In genomic region chr3:186887507-186887938, GRCh38 we compare ENCODE assay signal across 1 cellular context.
A peak's percentile ranks its signal among the peaks of the same experiment; 100 is the strongest.
TF ChIP-seq lines count a peak whose summit lies in the region.
"Not testable (repeated sequence)": the region's sequence is repeated elsewhere in the genome, so short reads cannot be mapped to it uniquely, and the experiment has no call there.

No MANE protein-coding gene starts in this region.

TF ChIP-seq in K562, 482 proteins besides CTCF, POLR2A, EP300 and RAD21 (continues in another document):
- TF ChIP-seq ZNF740, ATF1 (CRISPR knock-in tag; IDR thresholded peaks at IDR 0.05): not testable (repeated sequence)
- peak in 1 of 2 experiments; percentile 94; a peak in 2 of 4 replicates for TF ChIP-seq ZNF740 (tag; IDR thresholded peaks at IDR 0.05)
- TF ChIP-seq TEAD1 (CRISPR knock-in tag; IDR thresholded peaks at IDR 0.05) = 0 out of 4 replicates have a peak, but pooled peaks of 1 of the 2 experiments have one; percentile 54
- TF ChIP-seq ZFP1 (CRISPR knock-in tag; IDR thresholded peaks at IDR 0.05) = 0 out of 2 replicates have a peak, but pooled peaks have one; percentile 38
- peak; percentile 53; the same call in 1 of the 2 replicates for TF ChIP-seq ATF1 (tag; IDR thresholded peaks at IDR 0.05)
- peak; percentile 82 for TF ChIP-seq TSHZ1 (CRISPR knock-in tag; IDR thresholded peaks at IDR 0.05)
- TF ChIP-seq ELF4 (CRISPR knock-in tag; IDR thresholded peaks at IDR 0.05) = 0 out of 2 replicates have a peak, but pooled peaks have one; percentile 18
- TF ChIP-seq HMBOX1 (IDR thresholded peaks at IDR 0.05) = 0 out of 2 replicates have a peak, but pooled peaks have one; percentile 36
- TF ChIP-seq DMBX1 (CRISPR knock-in tag; IDR thresholded peaks at IDR 0.05; ENCODE audit: borderline replicate concordance) = peak; percentile 99
- TF ChIP-seq PTTG1 (tag; IDR thresholded peaks at IDR 0.05; ENCODE audit: low read depth) = peak; percentile 94
- TF ChIP-seq E2F3 (CRISPR knock-in tag; IDR thresholded peaks at IDR 0.05) = 0 out of 2 replicates have a peak, but pooled peaks have one; percentile 24
- TF ChIP-seq HINFP (tag; conservative IDR thresholded peaks at IDR 0.05; ENCODE audit: low read depth) = peak; percentile 88
- TF ChIP-seq MBD1 (CRISPR knock-in tag; IDR thresholded peaks at IDR 0.05) = 0 out of 2 replicates have a peak, but pooled peaks have one; percentile 53
- 0 out of 2 replicates have a peak, but pooled peaks have one; percentile 24 for TF ChIP-seq NCOR1 (IDR thresholded peaks at IDR 0.05)
- peak; percentile 66; the same call in 1 of the 2 replicates for TF ChIP-seq ZNF589 (CRISPR knock-in tag; IDR thresholded peaks at IDR 0.05; ENCODE audit: low read depth)
- peak; percentile 88 for TF ChIP-seq TEAD2 (tag; IDR thresholded peaks at IDR 0.05)
- TF ChIP-seq NFE2L1 (tag; IDR thresholded peaks at IDR 0.05; ENCODE audit: borderline replicate concordance, low read depth) = peak; percentile 50; the same call in 1 of the 2 replicates
- TF ChIP-seq GTF2A2 (tag; IDR thresholded peaks at IDR 0.05) = peak; percentile 85
- 0 out of 2 replicates have a peak, but pooled peaks have one; percentile 28 for TF ChIP-seq ZNF140 (CRISPR knock-in tag; IDR thresholded peaks at IDR 0.05)
- peak; percentile 27; the same call in 1 of the 2 replicates for TF ChIP-seq TAL1 (IDR thresholded peaks at IDR 0.05)
- TF ChIP-seq MECOM (CRISPR knock-in tag; IDR thresholded peaks at IDR 0.05) = peak; percentile 94
- 0 out of 2 replicates have a peak, but pooled peaks have one; percentile 39 for TF ChIP-seq PHTF2 (CRISPR knock-in tag; IDR thresholded peaks at IDR 0.05)
- TF ChIP-seq ZNF584 (CRISPR knock-in tag; IDR thresholded peaks at IDR 0.05; ENCODE audit: low read depth) = peak; percentile 55; the same call in 1 of the 2 replicates
- TF ChIP-seq SMAD4 (CRISPR knock-in tag; conservative IDR thresholded peaks at IDR 0.05) = peak; percentile 99
- TF ChIP-seq CEBPB (tag; IDR thresholded peaks at IDR 0.05) = peak; percentile 6; the same call in 1 of the 2 replicates
- TF ChIP-seq PYGO2 (tag; IDR thresholded peaks at IDR 0.05) = peak; percentile 90
- peak; percentile 93; the same call in 1 of the 2 replicates for TF ChIP-seq ZNF583 (CRISPR knock-in tag; IDR thresholded peaks at IDR 0.05)
- TF ChIP-seq ATF4 (CRISPR knock-in tag; IDR thresholded peaks at IDR 0.05) = peak; percentile 63; the same call in 1 of the 2 replicates
- peak; percentile 79; the same call in 1 of the 2 replicates for TF ChIP-seq HSF4 (CRISPR knock-in tag; IDR thresholded peaks at IDR 0.05; ENCODE audit: borderline replicate concordance)
- peak; percentile 63; the same call in 1 of the 2 replicates for TF ChIP-seq KLF13 (tag; IDR thresholded peaks at IDR 0.05; ENCODE audit: borderline replicate concordance, low read depth)
- TF ChIP-seq CBFA2T3 (IDR thresholded peaks at IDR 0.05) = peak; percentile 77
- TF ChIP-seq ZBTB9 (CRISPR knock-in tag; IDR thresholded peaks at IDR 0.05) = peak; percentile 90; the same call in 1 of the 2 replicates
- peak; percentile 74 for TF ChIP-seq L3MBTL2 (IDR thresholded peaks at IDR 0.05)
- peak; percentile 89 for TF ChIP-seq CXXC5 (CRISPR knock-in tag; IDR thresholded peaks at IDR 0.05)
- 0 out of 2 replicates have a peak, but pooled peaks have one; percentile 11 for TF ChIP-seq MTF1 (CRISPR knock-in tag; IDR thresholded peaks at IDR 0.05; ENCODE audit: borderline replicate concordance)
- TF ChIP-seq BACH1 (tag; IDR thresholded peaks at IDR 0.05) = peak; percentile 29; the same call in 1 of the 2 replicates
- TF ChIP-seq ZNF41 (CRISPR knock-in tag; conservative IDR thresholded peaks at IDR 0.05) = peak; percentile 68; the same call in 1 of the 2 replicates
- peak; percentile 61; the same call in 1 of the 2 replicates for TF ChIP-seq TCF15 (CRISPR knock-in tag; IDR thresholded peaks at IDR 0.05)
- 0 out of 2 replicates have a peak, but pooled peaks have one; percentile 19 for TF ChIP-seq CTBP1 (IDR thresholded peaks at IDR 0.05; ENCODE audit: borderline replicate concordance)
- TF ChIP-seq ZNF398 (CRISPR knock-in tag; IDR thresholded peaks at IDR 0.05) = peak; percentile 79; the same call in 1 of the 2 replicates
- peak; percentile 20; the same call in 1 of the 2 replicates for TF ChIP-seq DPF2 (IDR thresholded peaks at IDR 0.05)
- TF ChIP-seq KDM1A (IDR thresholded peaks at IDR 0.05) = peak in 1 of 2 experiments; percentile 42; a peak in 1 of 4 replicates
- 0 out of 2 replicates have a peak, but pooled peaks have one; percentile 50 for TF ChIP-seq GATAD2A (IDR thresholded peaks at IDR 0.05)
- 0 out of 4 replicates have a peak, but pooled peaks of 1 of the 2 experiments have one; percentile 33 for TF ChIP-seq ZNF639 (CRISPR knock-in tag; conservative IDR thresholded peaks at IDR 0.05 in 1 of 2, IDR thresholded peaks at IDR 0.05 in 1 of 2)
- TF ChIP-seq ZNF444 (CRISPR knock-in tag; IDR thresholded peaks at IDR 0.05) = peak; percentile 70; the same call in 1 of the 2 replicates
- TF ChIP-seq MAFG (tag; conservative IDR thresholded peaks at IDR 0.05) = peak; percentile 39; the same call in 1 of the 2 replicates
- 0 out of 2 replicates have a peak, but pooled peaks have one; percentile 22 for TF ChIP-seq MTA1 (IDR thresholded peaks at IDR 0.05; ENCODE audit: borderline replicate concordance)
